2 cellular contexts compared by ENCODE assay signal in genomic region chr13:59447031-59447430, GRCh38.
TF ChIP-seq lines count a peak whose summit lies in the region.

No MANE protein-coding gene starts in this region.

TF ChIP-seq in SK-N-SH treated with all-trans-retinoic acid at 6 μM for 48 hours, 23 proteins besides CTCF, POLR2A, EP300 and RAD21 (continued from another document):
- no peak for TF ChIP-seq ZNF8 (CRISPR knock-in tag; IDR thresholded peaks at IDR 0.05)
- peak; percentile 79 for TF ChIP-seq TCF4 (CRISPR knock-in tag; IDR thresholded peaks at IDR 0.05; ENCODE audit: borderline replicate concordance)
- no peak for TF ChIP-seq ZFP3 (CRISPR knock-in tag; IDR thresholded peaks at IDR 0.05)
- 0 out of 2 replicates have a peak, but pooled peaks have one; percentile 25 for TF ChIP-seq ZNF70 (CRISPR knock-in tag; IDR thresholded peaks at IDR 0.05)
- TF ChIP-seq ZNF565 (CRISPR knock-in tag; conservative IDR thresholded peaks at IDR 0.05; ENCODE audit: low read depth) = 0 out of 2 replicates have a peak, but pooled peaks have one; percentile 71
- no peak; the same call in 1 of the 2 replicates for TF ChIP-seq GLIS3 (CRISPR knock-in tag; IDR thresholded peaks at IDR 0.05)
- peak; percentile 43; the same call in 1 of the 2 replicates for TF ChIP-seq PATZ1 (CRISPR knock-in tag; IDR thresholded peaks at IDR 0.05; ENCODE audit: borderline replicate concordance)
- TF ChIP-seq PPARA (CRISPR knock-in tag; IDR thresholded peaks at IDR 0.05; ENCODE audit: borderline replicate concordance) = peak; percentile 73; the same call in 1 of the 2 replicates
- no peak for TF ChIP-seq BACH2 (CRISPR knock-in tag; IDR thresholded peaks at IDR 0.05; ENCODE audit: borderline replicate concordance)
- TF ChIP-seq CSRNP3 (CRISPR knock-in tag; IDR thresholded peaks at IDR 0.05) = 0 out of 2 replicates have a peak, but pooled peaks have one; percentile 52
- TF ChIP-seq CREB5 (CRISPR knock-in tag; IDR thresholded peaks at IDR 0.05; ENCODE audit: low read depth) = no peak
- TF ChIP-seq TSHZ2 (CRISPR knock-in tag; IDR thresholded peaks at IDR 0.05) = 0 out of 2 replicates have a peak, but pooled peaks have one; percentile 25
- peak; percentile 99 for TF ChIP-seq ISL1 (CRISPR knock-in tag; IDR thresholded peaks at IDR 0.05)
- TF ChIP-seq TOX (CRISPR knock-in tag; IDR thresholded peaks at IDR 0.05; ENCODE audit: borderline replicate concordance) = no peak

TF ChIP-seq in endothelial cell of umbilical vein, 7 proteins besides CTCF, POLR2A, EP300 and RAD21 (continued from another document):
- TF ChIP-seq EZH2 (IDR thresholded peaks at IDR 0.05; ENCODE audit: borderline replicate concordance, low read depth, low read length, severe bottlenecking) (no peak), JUN (IDR thresholded peaks at IDR 0.05; ENCODE audit: borderline replicate concordance, insufficient read depth, insufficient read length, low read depth) (no peak), POLR2AphosphoS5 (IDR thresholded peaks at IDR 0.05; ENCODE audit: insufficient read depth, low read depth, low read length) (peak; percentile 50), MAX (IDR thresholded peaks at IDR 0.05; ENCODE audit: insufficient read depth, insufficient read length) (no peak), GATA2 (IDR thresholded peaks at IDR 0.05; ENCODE audit: insufficient read depth, insufficient read length, low read depth, low read length) (peak; percentile 95), MYC (IDR thresholded peaks at IDR 0.05; ENCODE audit: low read depth, low read length) (no peak)
TF ChIP-seq in endothelial cell of umbilical vein: peak in this region for 3.
